Comparison of ENCODE assay signal across 17 cellular contexts in the genomic region with DNA sequence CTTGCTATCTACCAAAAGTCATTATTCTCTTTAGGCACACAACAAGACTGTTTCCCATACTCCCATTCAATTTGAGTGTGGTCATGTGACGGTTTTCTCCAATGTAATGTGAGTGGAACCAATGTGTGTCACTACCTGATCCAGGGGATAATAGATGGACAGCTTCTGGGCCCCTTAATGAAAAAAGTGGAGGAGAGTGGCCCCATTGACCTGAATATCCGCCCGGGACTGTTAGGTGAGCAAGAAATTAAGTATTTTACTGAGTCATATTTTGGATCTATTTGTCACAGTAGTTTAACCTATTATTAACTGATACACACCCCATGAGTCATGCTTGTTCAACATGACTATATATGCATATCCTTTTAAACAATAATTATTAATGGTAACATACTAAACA. TPM values are rescaled to one million over a fixed set of nuclear protein-coding genes. Genes with fewer than 3 reads are reported as not detected.
DNase-seq lines count a peak whose midpoint lies in the region; ATAC-seq and TF ChIP-seq lines count a peak whose summit lies in the region.
"Had no signal": no experiment of that assay in that cellular context is flagged by ENCODE, and none has a peak within 500 bp of the region (broad histone marks: within the 10 kb centered on the region; RNA-seq: fewer than 3 reads in every experiment).

No MANE protein-coding gene starts in this region.

- H3K9me3 ChIP-seq in testis, result no peaks in the 10 kb centered on the region
- H3K9me3 ChIP-seq: SJCRH30, transverse colon had no signal

- H3K4me3 ChIP-seq in ACC112 (ENCODE audit: low read depth, low read length) (no peak overlapping the region), coronary artery (no peak overlapping the region), testis (no peak overlapping the region)
- H3K4me3 ChIP-seq: SJCRH30, transverse colon had no signal

- peak overlapping the region; percentile 94 for H3K27ac ChIP-seq in ACC112 (ENCODE audit: low read depth, low read length)
- no peak overlapping the region for H3K27ac ChIP-seq in coronary artery
- H3K27ac ChIP-seq in testis, result no peak overlapping the region
- H3K27ac ChIP-seq: parathyroid adenoma, SJCRH30, transverse colon, WERI-Rb-1 had no signal

- no peak overlapping the region for H2AFZ ChIP-seq in ACC112 (ENCODE audit: low read length, unreplicated experiment)
- H2AFZ ChIP-seq: parathyroid adenoma had no signal

- H3K79me2 ChIP-seq in ACC112 (ENCODE audit: control insufficient read depth, insufficient read depth, low read length, unreplicated experiment), result no peaks in the 10 kb centered on the region
- H3K79me2 ChIP-seq: parathyroid adenoma had no signal

- ATAC-seq in HG02759 (IDR thresholded peaks at IDR 0.05; ENCODE audit: unreplicated experiment) (no peak), HG03565 (IDR thresholded peaks at IDR 0.05; ENCODE audit: unreplicated experiment) (no peak)

- H3K27me3 ChIP-seq in ACC112 (ENCODE audit: insufficient read depth, low read length), result no peaks in the 10 kb centered on the region
- no peaks in the 10 kb centered on the region for H3K27me3 ChIP-seq in testis
- H3K27me3 ChIP-seq: SJCRH30, transverse colon had no signal

- H3K36me3 ChIP-seq in ACC112 (ENCODE audit: insufficient read depth, low read length), result no peaks in the 10 kb centered on the region
- H3K36me3 ChIP-seq in testis (ENCODE audit: low read depth, missing control alignments), result no peaks in the 10 kb centered on the region
- H3K36me3 ChIP-seq: SJCRH30, transverse colon, WERI-Rb-1 had no signal

- 88 to 90% methylated on average over 3 of the region's 3 CpGs for WGBS in testis, 2 donors

- peaks cover 34% of the 10 kb centered on the region for H3K4me1 ChIP-seq in ACC112 (ENCODE audit: control insufficient read depth, insufficient read depth, low read length, unreplicated experiment)
- no peaks in the 10 kb centered on the region for H3K4me1 ChIP-seq in testis
- H3K4me1 ChIP-seq: parathyroid adenoma, transverse colon had no signal

- TF ChIP-seq POLR2A in testis (IDR thresholded peaks at IDR 0.05), result no peak

- intact Hi-C loops in testis (cut with DNase I; ENCODE audit: low total_unique reads), result no loop called here

- DNase-seq in HPDE6-E6E7 (ENCODE audit: extremely low spot score), result peak; percentile 77
- peak; percentile 15 for DNase-seq in T1000 (lab: John Stamatoyannopoulos, UW)
- peak; percentile 62 for DNase-seq in glomerular visceral epithelial cell (ENCODE audit: extremely low spot score)
- no peak for DNase-seq in coronary artery (ENCODE audit: low spot score)
- DNase-seq in testis, result no peak
- DNase-seq: AML-193, cortex of kidney, DMS153, KG1, NCI-H2029 treated with DMSO at 0.1 percent for 48 hours, SJCRH30, transverse colon, WERI-Rb-1 had no signal

- TF ChIP-seq CTCF in coronary artery (IDR thresholded peaks at IDR 0.05) (no peak), testis (IDR thresholded peaks at IDR 0.05) (no peak)

RNA-seq across cellular contexts. Expression of gene ARID3B, which starts 15.1 kb away (rescaled TPM):
- 10 to 100 TPM; 53.7 to 58.1 TPM for total RNA-seq in testis
- polyA plus RNA-seq in testis (ENCODE audit: insufficient read depth, low read depth, low replicate concordance), result 50.3 TPM

Comparison
In these comparisons a context has a peak if more than half of its experiments do, and no peak if none do; other contexts are left out.
1. DNase-seq: peak in HPDE6-E6E7 (single experiment), T1000 (single experiment) and glomerular visceral epithelial cell (single experiment); none in coronary artery (single experiment) and testis (single experiment).